In the genomic region with DNA sequence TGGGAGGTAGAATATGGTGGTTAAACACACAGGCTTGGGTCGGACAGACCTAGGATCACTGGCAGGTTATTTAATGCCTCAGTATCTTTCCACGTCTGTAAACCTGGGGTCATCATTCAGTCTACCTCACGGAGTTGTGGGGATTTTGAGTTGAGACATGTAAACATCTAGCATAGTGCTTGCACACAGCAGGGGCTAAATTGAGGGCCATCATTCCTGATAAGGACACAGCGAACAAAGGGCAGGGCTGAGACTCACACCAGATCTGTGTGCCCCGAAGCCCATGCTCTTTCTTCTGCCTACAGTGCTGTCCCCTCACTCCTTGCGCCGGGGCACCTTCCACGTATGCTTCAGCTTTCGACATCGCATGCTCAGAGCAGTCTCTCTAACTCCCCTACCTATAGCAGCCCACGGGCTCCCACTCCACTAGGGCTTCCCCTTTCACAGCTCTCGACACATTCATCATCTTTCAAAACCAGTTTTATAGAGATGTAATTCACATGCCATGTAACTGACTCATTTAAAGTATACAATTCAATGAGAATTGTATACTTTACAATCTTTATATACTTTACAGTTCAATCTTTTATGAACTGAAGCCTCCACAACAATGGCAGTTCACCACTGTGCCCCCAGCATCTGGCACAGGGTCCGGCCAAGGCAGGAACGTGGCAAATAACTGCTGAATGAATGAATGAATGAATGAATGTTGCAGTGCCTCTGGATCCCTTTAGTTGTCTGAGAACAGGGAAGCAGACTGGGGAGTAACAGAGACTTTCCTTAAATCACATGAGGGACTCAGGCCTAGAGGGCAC, we compare ENCODE assay signal across 27 cellular contexts. TPM values are rescaled to one million over a fixed set of nuclear protein-coding genes. Genes with fewer than 3 reads are reported as not detected.
DNase-seq lines count a peak whose midpoint lies in the region; ATAC-seq and TF ChIP-seq lines count a peak whose summit lies in the region.
"Had no signal": no experiment of that assay in that cellular context is flagged by ENCODE, and none has a peak within 500 bp of the region (broad histone marks: within the 10 kb centered on the region; RNA-seq: fewer than 3 reads in every experiment).

No MANE protein-coding gene starts in this region.

- H3K4me3 Mint-ChIP-seq in osteocyte (ENCODE audit: unreplicated experiment), result no peak overlapping the region
- H3K4me3 Mint-ChIP-seq: CD4-positive, alpha-beta memory T cell; endodermal cell; H9; natural killer cell treated with Interleukin-12 subunit alpha and Interleukin-12 subunit beta and Interleukin-15 and Interleukin-18, amount 100 ng/mL, for 72 hours; stimulated activated naive B cell treated with anti-CD40 and anti-IgM and Interleukin-4, amounts not matched to agents 10 μg/mL and 1 μg/mL and 100 μg/mL, for 72 hours had no signal

- no peaks in the 10 kb centered on the region for H3K9me3 Mint-ChIP-seq in osteocyte (ENCODE audit: unreplicated experiment)
- H3K9me3 Mint-ChIP-seq: CD4-positive, alpha-beta memory T cell; endodermal cell; H9; natural killer cell treated with Interleukin-12 subunit alpha and Interleukin-12 subunit beta and Interleukin-15 and Interleukin-18, amount 100 ng/mL, for 72 hours; stimulated activated naive B cell treated with anti-CD40 and anti-IgM and Interleukin-4, amounts not matched to agents 10 μg/mL and 1 μg/mL and 100 μg/mL, for 72 hours had no signal

- H3K9ac ChIP-seq in PC-3 (ENCODE audit: low read length) (no peak overlapping the region), neuronal stem cell (ENCODE audit: low read depth, low read length, poor library complexity) (no peak overlapping the region)
- H3K9ac ChIP-seq: parathyroid adenoma had no signal

- no peak overlapping the region for H2BK120ac ChIP-seq in neuronal stem cell (ENCODE audit: low read depth, low read length)

- no peak overlapping the region for H3K23ac ChIP-seq in neuronal stem cell (ENCODE audit: low read depth, low read length, poor library complexity)

- H2BK5ac ChIP-seq in neuronal stem cell (ENCODE audit: low read length), result no peak overlapping the region

- H2AK5ac ChIP-seq in neuronal stem cell (ENCODE audit: low read depth, low read length), result no peak overlapping the region

- POLR2A ChIA-PET in GM10248 (lab: Yijun Ruan, JAX), result no interaction called here
- POLR2A ChIA-PET in PC-3 (lab: Charles Lee; ENCODE audit: unreplicated experiment), result no interaction called here

- H3K9me3 ChIP-seq in PC-3 (ENCODE audit: low read length) (no peaks in the 10 kb centered on the region), neuronal stem cell (replicated peaks in 1 of 2; ENCODE audit: control insufficient read depth in 2 of 2, insufficient read depth in 1 of 2, low read depth in 1 of 2, low read length in 2 of 2) (no peaks in the 10 kb centered on the region)
- H3K9me3 ChIP-seq: heart right ventricle, lower lobe of right lung, testis had no signal

- H3K4me2 ChIP-seq in PC-3 (ENCODE audit: low read length), result peak overlapping the region; percentile 22
- no peak overlapping the region for H3K4me2 ChIP-seq in neuronal stem cell (ENCODE audit: insufficient read depth, low read length, poor library complexity, severe bottlenecking)

- peak overlapping the region; percentile 42 for H3K27ac ChIP-seq in PC-3 (ENCODE audit: low read length)
- no peak overlapping the region for H3K27ac ChIP-seq in foreskin keratinocyte
- no peak overlapping the region for H3K27ac ChIP-seq in neuronal stem cell (replicated peaks; ENCODE audit: low read length)
- H3K27ac ChIP-seq: heart right ventricle, lower lobe of right lung, parathyroid adenoma, testis had no signal

- no CpG with 5 or more reads among the region's 14 CpGs for WGBS in neuronal stem cell (ENCODE audit: extremely low coverage in 2 of 2, insufficient read length in 2 of 2, insufficient replicate concordance in 1 of 2), 2 donors

- no peaks in the 10 kb centered on the region for H3F3A ChIP-seq in PC-3 (ENCODE audit: low read length, unreplicated experiment)

- no peaks in the 10 kb centered on the region for H3K79me2 ChIP-seq in PC-3 (ENCODE audit: low read length)
- H3K79me2 ChIP-seq: parathyroid adenoma had no signal

- no peaks in the 10 kb centered on the region for H3K9me2 ChIP-seq in PC-3 (replicated peaks; ENCODE audit: low read length)

- TF ChIP-seq CTCF in GM10248 (IDR thresholded peaks at IDR 0.05; ENCODE audit: control extremely low read depth, extremely low read depth, low read depth, missing control alignments), result no peak
- TF ChIP-seq CTCF in PC-3 (conservative IDR thresholded peaks at IDR 0.05; ENCODE audit: low read depth, low read length), result no peak
- TF ChIP-seq CTCF in foreskin keratinocyte (conservative IDR thresholded peaks at IDR 0.05), result no peak
- no peak for TF ChIP-seq CTCF in osteocyte (IDR thresholded peaks at IDR 0.05)

- peaks cover 3% of the 10 kb centered on the region for H3K79me1 ChIP-seq in neuronal stem cell (ENCODE audit: low read depth, low read length)

- H4K91ac ChIP-seq in neuronal stem cell (ENCODE audit: low read depth, low read length, poor library complexity), result no peak overlapping the region

- no peak overlapping the region for H2BK12ac ChIP-seq in neuronal stem cell (ENCODE audit: low read length)

- no peak overlapping the region for H2AFZ ChIP-seq in PC-3 (ENCODE audit: low read length)
- H2AFZ ChIP-seq in neuronal stem cell (ENCODE audit: low read length), result no peak overlapping the region
- H2AFZ ChIP-seq: parathyroid adenoma had no signal

- H3K4me1 Mint-ChIP-seq in osteocyte (ENCODE audit: unreplicated experiment), result peaks cover 16% of the 10 kb centered on the region

- CTCF ChIA-PET in GM10248 (lab: Yijun Ruan, JAX) (interaction anchor here (0.9 to 3.6 kb wide), 3 partner anchors 11 to 26 kb away, joined by 3 to 10 read pairs (median 4); no protein-coding TSS in a partner anchor), PC-3 (lab: Charles Lee) (interaction anchor here (0.5 kb wide), 1 partner anchor 75 kb away, joined by 4 read pairs; no protein-coding TSS in a partner anchor)

- DNase-seq in GM10248 (ENCODE audit: extremely low spot score) (peak; percentile 4), PC-3 (peak; percentile 77), foreskin keratinocyte (no peak), osteocyte (ENCODE audit: extremely low spot score, unreplicated experiment) (peak; percentile 53), neuronal stem cell (ENCODE audit: low spot score) (no peak), middle frontal gyrus (ENCODE audit: extremely low spot score, low spot score) (no peak)
- no peak for DNase-seq in stimulated activated naive CD4-positive, alpha-beta T cell (lab: John Stamatoyannopoulos, UW)
- DNase-seq: activated CD4-positive, alpha-beta T cell treated with anti-CD3 and anti-CD28 coated beads, Interleukin-2, amount 50 U/mL, for 48 hours; activated CD4-positive, CD25-positive, alpha-beta regulatory T cell treated with anti-CD3 and anti-CD28 coated beads, Interleukin-2, amount 50 U/mL, for 72 hours; CD4-positive, alpha-beta memory T cell; endodermal cell; H9; heart right ventricle; kidney glomerular epithelial cell; lower lobe of right lung; NCI-H1092; NCI-H187 treated with DMSO at 0.1 percent for 48 hours; NCI-H524; Right ventricle myocardium superior; small intestine; stimulated activated naive B cell treated with anti-CD40 and anti-IgM and Interleukin-4, amounts not matched to agents 10 μg/mL and 1 μg/mL and 100 μg/mL, for 72 hours; T-helper 2 cell; testis had no signal

- no peak overlapping the region for H3K4ac ChIP-seq in neuronal stem cell (ENCODE audit: low read length)

- intact Hi-C loops in PC-3 (cut with micrococcal nuclease), result loop anchor here (1.0 to 5.0 kb wide), 2 partner anchors 20 to 59 kb away; no protein-coding TSS in a partner anchor

- H2BK15ac ChIP-seq in neuronal stem cell (ENCODE audit: low read length), result no peak overlapping the region

- no peak overlapping the region for H3K27ac Mint-ChIP-seq in osteocyte (ENCODE audit: unreplicated experiment)
- H3K27ac Mint-ChIP-seq: CD4-positive, alpha-beta memory T cell; endodermal cell; natural killer cell treated with Interleukin-12 subunit alpha and Interleukin-12 subunit beta and Interleukin-15 and Interleukin-18, amount 100 ng/mL, for 72 hours; stimulated activated naive B cell treated with anti-CD40 and anti-IgM and Interleukin-4, amounts not matched to agents 10 μg/mL and 1 μg/mL and 100 μg/mL, for 72 hours had no signal

- no peak overlapping the region for H3K14ac ChIP-seq in neuronal stem cell (ENCODE audit: low read length)

- no peaks in the 10 kb centered on the region for H3K27me3 Mint-ChIP-seq in osteocyte (ENCODE audit: unreplicated experiment)

- H3K4me3 ChIP-seq in PC-3 (ENCODE audit: low read length) (no peak overlapping the region), neuronal stem cell (ENCODE audit: low read length in 2 of 2) (no peak overlapping the region)
- H3K4me3 ChIP-seq: heart right ventricle, lower lobe of right lung, testis had no signal

- H3K36me3 Mint-ChIP-seq in osteocyte (ENCODE audit: unreplicated experiment), result peaks cover 27% of the 10 kb centered on the region
- H3K36me3 Mint-ChIP-seq: CD4-positive, alpha-beta memory T cell; natural killer cell treated with Interleukin-12 subunit alpha and Interleukin-12 subunit beta and Interleukin-15 and Interleukin-18, amount 100 ng/mL, for 72 hours had no signal

- ATAC-seq in PC-3, result peak; percentile 83
- peak; percentile 45 for ATAC-seq in foreskin keratinocyte
- ATAC-seq in HG02678 (IDR thresholded peaks at IDR 0.05; ENCODE audit: unreplicated experiment), result no peak
- ATAC-seq: heart right ventricle; lower lobe of right lung; stimulated activated naive B cell treated with anti-CD40 and anti-IgM and Interleukin-4, amounts not matched to agents 10 μg/mL and 1 μg/mL and 100 μg/mL, for 72 hours had no signal

- H4K20me1 ChIP-seq in PC-3 (ENCODE audit: low read length), result no peaks in the 10 kb centered on the region

- H3K27me3 ChIP-seq in PC-3 (ENCODE audit: low read length), result no peaks in the 10 kb centered on the region
- no peaks in the 10 kb centered on the region for H3K27me3 ChIP-seq in foreskin keratinocyte
- H3K27me3 ChIP-seq in neuronal stem cell (ENCODE audit: control insufficient read depth in 3 of 3, insufficient read depth in 3 of 3, low read depth in 1 of 3, low read length in 3 of 3), result no peaks in the 10 kb centered on the region
- H3K27me3 ChIP-seq: heart right ventricle, testis had no signal

- BruUV-seq in PC-3 (replicated peaks; lab: Mats Ljungman, UMichigan), result no TSS peak

- no peaks in the 10 kb centered on the region for H3K36me3 ChIP-seq in PC-3 (ENCODE audit: low read depth, low read length)
- H3K36me3 ChIP-seq in neuronal stem cell (replicated peaks in 1 of 2; ENCODE audit: control insufficient read depth in 2 of 2, insufficient read depth in 2 of 2, low read length in 2 of 2), result peaks cover 34 to 98% of the 10 kb centered on the region in 2 donors
- H3K36me3 ChIP-seq: lower lobe of right lung had no signal

- H3K18ac ChIP-seq in neuronal stem cell (ENCODE audit: low read length), result no peak overlapping the region

- H4K8ac ChIP-seq in neuronal stem cell (ENCODE audit: low read depth, low read length), result no peak overlapping the region

- H3K4me1 ChIP-seq in PC-3 (ENCODE audit: insufficient read depth, low read length) (peaks cover 17% of the 10 kb centered on the region), foreskin keratinocyte (no peaks in the 10 kb centered on the region), neuronal stem cell (ENCODE audit: control insufficient read depth in 2 of 2, insufficient read depth in 1 of 2, low read depth in 1 of 2, low read length in 2 of 2) (peaks cover 0 to 13% of the 10 kb centered on the region in 2 donors)

RNA-seq across cellular contexts. Expression of a gene that starts 48.0 kb away (rescaled TPM):
- 10.3 and 11.8 TPM in 2 replicates for total RNA-seq in PC-3 (2014; rRNA removed)
- total RNA-seq in foreskin keratinocyte, result 20.8 and 23.6 TPM in 2 replicates
- polyA plus RNA-seq in foreskin keratinocyte, result 11.4 and 11.6 TPM in 2 replicates
- total RNA-seq in osteocyte, result 36.8 and 38.5 TPM in 2 replicates
- 19.6 TPM for polyA plus RNA-seq in neuronal stem cell (2013, experiment 1 of 2)
- 19.7 TPM for polyA plus RNA-seq in neuronal stem cell (2013, experiment 2 of 2)
- total RNA-seq: HT-29 had no signal

Comparison
In these comparisons a context has a peak if more than half of its experiments do, and no peak if none do; other contexts are left out.
1. DNase-seq: peak in GM10248 (single experiment), PC-3 (single experiment) and osteocyte (single experiment); none in foreskin keratinocyte (0 of 2), neuronal stem cell (single experiment), middle frontal gyrus (single experiment) and stimulated activated naive CD4-positive, alpha-beta T cell (0 of 6).